ENCODE assay signal across 8 cellular contexts in the genomic region with DNA sequence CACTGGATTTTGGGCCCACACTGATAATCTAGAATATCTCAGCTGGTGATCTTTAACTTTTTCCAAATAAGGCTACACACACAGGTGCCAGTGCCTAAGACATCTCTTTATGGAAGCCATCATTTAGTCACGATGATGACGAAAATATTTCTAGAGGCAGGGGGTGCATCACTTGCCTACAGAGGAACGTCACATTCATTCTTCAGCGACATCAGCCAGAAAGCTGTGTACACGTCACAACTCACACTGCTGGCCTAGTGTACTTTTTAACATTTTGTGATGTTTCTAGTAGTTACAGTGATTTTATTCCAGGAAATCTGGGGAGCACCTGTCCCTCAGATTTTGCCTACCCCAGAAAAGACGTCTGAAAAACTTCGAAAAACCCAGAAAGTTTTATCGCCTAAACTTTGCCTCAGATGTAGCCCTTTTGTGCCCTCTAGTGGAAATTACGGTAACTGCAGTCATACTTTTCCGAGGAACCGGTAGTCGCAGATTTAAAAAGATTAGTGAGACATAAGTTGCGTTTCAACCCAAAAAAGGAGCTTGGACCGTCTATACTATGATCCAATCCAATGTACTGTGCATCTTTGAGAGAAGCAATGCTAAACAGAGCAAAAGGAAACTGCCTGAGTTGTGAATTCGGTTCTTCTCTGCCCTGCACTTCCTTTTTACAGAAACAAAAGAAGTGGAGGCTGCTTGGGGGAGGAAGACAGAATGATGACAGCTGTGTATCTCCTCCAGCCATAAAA.
DNase-seq lines count a peak whose midpoint lies in the region; ATAC-seq and TF ChIP-seq lines count a peak whose summit lies in the region.

No MANE protein-coding gene starts in this region.

- CTCF ChIA-PET in activated CD4-positive, alpha-beta T cell treated with anti-CD3 and anti-CD28 coated beads, Interleukin-2, amount 10 ng/mL, durations not matched to agents 7 days and 5 days (lab: Charles Lee): interaction anchor here (0.7 to 2.3 kb wide), 11 partner anchors 9 to 584 kb away, joined by 3 to 11 read pairs (median 4); no protein-coding TSS in a partner anchor

- peaks cover 4% of the 10 kb centered on the region for H3K4me1 ChIP-seq in mononuclear cell (ENCODE audit: insufficient read depth, low read length)

- peak; percentile 98 for TF ChIP-seq CTCF in endothelial cell (IDR thresholded peaks at IDR 0.05; ENCODE audit: unreplicated experiment)

- POLR2A ChIA-PET in activated CD4-positive, alpha-beta T cell treated with anti-CD3 and anti-CD28 coated beads, Interleukin-2, amount 10 ng/mL, durations not matched to agents 7 days and 5 days (lab: Charles Lee): no interaction called here

- H3K36me3 Mint-ChIP-seq in activated CD4-positive, alpha-beta T cell treated with anti-CD3 and anti-CD28 coated beads, Interleukin-2, amount 10 ng/mL, durations not matched to agents 7 days and 5 days (ENCODE audit: low read depth): no peaks in the 10 kb centered on the region
- H3K36me3 Mint-ChIP-seq in endothelial cell (ENCODE audit: low read depth, unreplicated experiment): no peaks in the 10 kb centered on the region
- H3K36me3 Mint-ChIP-seq in stimulated activated naive CD8-positive, alpha-beta T cell treated with anti-CD3 and anti-CD28 coated beads, Interleukin-15, Interleukin-2, amounts not matched to agents 100 ng/mL and 50 ng/mL, for 24 hours (ENCODE audit: low read depth): no peaks in the 10 kb centered on the region

- no peak for TF ChIP-seq POLR2A in GM18505 (IDR thresholded peaks at IDR 0.05; ENCODE audit: borderline replicate concordance, extremely low read depth, insufficient read depth, insufficient read length)

- ATAC-seq in GM18505 (IDR thresholded peaks at IDR 0.05; ENCODE audit: unreplicated experiment): peak; percentile 63
- ATAC-seq in HG03095 (IDR thresholded peaks at IDR 0.05; ENCODE audit: unreplicated experiment): peak; percentile 59

- peaks cover 14% of the 10 kb centered on the region for H3K4me1 Mint-ChIP-seq in activated CD4-positive, alpha-beta T cell treated with anti-CD3 and anti-CD28 coated beads, Interleukin-2, amount 10 ng/mL, durations not matched to agents 7 days and 5 days
- peaks cover 6% of the 10 kb centered on the region for H3K4me1 Mint-ChIP-seq in endothelial cell (ENCODE audit: unreplicated experiment)
- H3K4me1 Mint-ChIP-seq in stimulated activated naive CD8-positive, alpha-beta T cell treated with anti-CD3 and anti-CD28 coated beads, Interleukin-15, Interleukin-2, amounts not matched to agents 100 ng/mL and 50 ng/mL, for 24 hours (ENCODE audit: low read depth): peaks cover 9% of the 10 kb centered on the region

- H3K27me3 ChIP-seq in mononuclear cell (ENCODE audit: insufficient read depth, low read length): no peaks in the 10 kb centered on the region

- peak overlapping the region; percentile 89 for H3K27ac Mint-ChIP-seq in activated CD4-positive, alpha-beta T cell treated with anti-CD3 and anti-CD28 coated beads, Interleukin-2, amount 10 ng/mL, durations not matched to agents 7 days and 5 days
- peak overlapping the region; percentile 89 for H3K27ac Mint-ChIP-seq in endothelial cell (ENCODE audit: unreplicated experiment)
- peak overlapping the region; percentile 67 for H3K27ac Mint-ChIP-seq in stimulated activated naive CD8-positive, alpha-beta T cell treated with anti-CD3 and anti-CD28 coated beads, Interleukin-15, Interleukin-2, amounts not matched to agents 100 ng/mL and 50 ng/mL, for 24 hours

- no peaks in the 10 kb centered on the region for H3K9me3 Mint-ChIP-seq in activated CD4-positive, alpha-beta T cell treated with anti-CD3 and anti-CD28 coated beads, Interleukin-2, amount 10 ng/mL, durations not matched to agents 7 days and 5 days
- H3K9me3 Mint-ChIP-seq in endothelial cell (ENCODE audit: unreplicated experiment): no peaks in the 10 kb centered on the region
- H3K9me3 Mint-ChIP-seq in stimulated activated naive CD8-positive, alpha-beta T cell treated with anti-CD3 and anti-CD28 coated beads, Interleukin-15, Interleukin-2, amounts not matched to agents 100 ng/mL and 50 ng/mL, for 24 hours: no peaks in the 10 kb centered on the region

- H3K9me3 ChIP-seq in mononuclear cell (ENCODE audit: low read depth, low read length): no peaks in the 10 kb centered on the region

- peak; percentile 70 to 73 for DNase-seq in AML-193 (lab: John Stamatoyannopoulos, UW)
- peak; percentile 71 for DNase-seq in NCI-H2227 treated with DMSO at 0.1 percent for 48 hours (lab: John Stamatoyannopoulos, UW)
- peak; percentile 82 for DNase-seq in activated CD4-positive, alpha-beta T cell treated with anti-CD3 and anti-CD28 coated beads, Interleukin-2, amount 10 ng/mL, durations not matched to agents 7 days and 5 days
- DNase-seq in endothelial cell (ENCODE audit: low spot score): peak; percentile 70

- no peaks in the 10 kb centered on the region for H3K27me3 Mint-ChIP-seq in activated CD4-positive, alpha-beta T cell treated with anti-CD3 and anti-CD28 coated beads, Interleukin-2, amount 10 ng/mL, durations not matched to agents 7 days and 5 days
- H3K27me3 Mint-ChIP-seq in endothelial cell (ENCODE audit: unreplicated experiment): peaks cover 4% of the 10 kb centered on the region
- H3K27me3 Mint-ChIP-seq in stimulated activated naive CD8-positive, alpha-beta T cell treated with anti-CD3 and anti-CD28 coated beads, Interleukin-15, Interleukin-2, amounts not matched to agents 100 ng/mL and 50 ng/mL, for 24 hours: no peaks in the 10 kb centered on the region

- H3K4me3 ChIP-seq in mononuclear cell (ENCODE audit: low read length): peak overlapping the region; percentile 44

- peak overlapping the region; percentile 66 for H3K4me3 Mint-ChIP-seq in activated CD4-positive, alpha-beta T cell treated with anti-CD3 and anti-CD28 coated beads, Interleukin-2, amount 10 ng/mL, durations not matched to agents 7 days and 5 days
- peak overlapping the region; percentile 59 for H3K4me3 Mint-ChIP-seq in endothelial cell (ENCODE audit: unreplicated experiment)
- peak overlapping the region; percentile 80 for H3K4me3 Mint-ChIP-seq in stimulated activated naive CD8-positive, alpha-beta T cell treated with anti-CD3 and anti-CD28 coated beads, Interleukin-15, Interleukin-2, amounts not matched to agents 100 ng/mL and 50 ng/mL, for 24 hours

Comparison
In these comparisons a context has a peak if more than half of its experiments do, and no peak if none do; other contexts are left out.
1. Peak in every context shown above with its lines: DNase-seq, ATAC-seq and H3K4me3 ChIP-seq.